In genomic region chr10:6202098-6202683, GRCh38 we compare ENCODE assay signal across 8 cellular contexts. TPM values are rescaled to one million over a fixed set of nuclear protein-coding genes. Genes with fewer than 3 reads are reported as not detected.
A peak's percentile ranks its signal among the peaks of the same experiment; 100 is the strongest.
DNase-seq lines count a peak whose midpoint lies in the region; ATAC-seq and TF ChIP-seq lines count a peak whose summit lies in the region.

No MANE protein-coding gene starts in this region.

- H3K36me3 Mint-ChIP-seq in endothelial cell (ENCODE audit: low read depth, unreplicated experiment), result peaks cover 4% of the 10 kb centered on the region

- H3K27ac ChIP-seq in OCI-LY3 (ENCODE audit: low read length), result peak overlapping the region; percentile 71
- peak overlapping the region; percentile 95 for H3K27ac ChIP-seq in neutrophil

- H3K9me3 Mint-ChIP-seq in endothelial cell (ENCODE audit: unreplicated experiment), result no peaks in the 10 kb centered on the region

- peak; percentile 0 for ATAC-seq in GM21515 (IDR thresholded peaks at IDR 0.05; ENCODE audit: unreplicated experiment)
- ATAC-seq in GM18511 (IDR thresholded peaks at IDR 0.05; ENCODE audit: unreplicated experiment), result no peak

- H3K79me2 ChIP-seq in OCI-LY3 (ENCODE audit: low read length), result peaks cover 18% of the 10 kb centered on the region

- peaks cover 20% of the 10 kb centered on the region for H4K20me1 ChIP-seq in OCI-LY3 (ENCODE audit: insufficient read depth, low read length)

- H3K4me3 Mint-ChIP-seq in endothelial cell (ENCODE audit: unreplicated experiment), result peak overlapping the region; percentile 84

- peaks cover 8% of the 10 kb centered on the region for H3K4me1 Mint-ChIP-seq in endothelial cell (ENCODE audit: unreplicated experiment)

- H2AFZ ChIP-seq in OCI-LY3 (ENCODE audit: low read depth, low read length), result no peak overlapping the region

- H3K4me2 ChIP-seq in OCI-LY3 (ENCODE audit: low read length), result peak overlapping the region; percentile 100

- peaks cover 11% of the 10 kb centered on the region for H3K36me3 ChIP-seq in OCI-LY3 (replicated peaks; ENCODE audit: low read depth, low read length)
- H3K36me3 ChIP-seq in neutrophil, result no peaks in the 10 kb centered on the region

- peak overlapping the region; percentile 98 for H3K4me3 ChIP-seq in OCI-LY3 (ENCODE audit: low read length)
- peak overlapping the region; percentile 95 to 100 for H3K4me3 ChIP-seq in neutrophil (ENCODE audit: low read depth in 1 of 2, low read length in 1 of 2)

- DNase-seq in endothelial cell (ENCODE audit: low spot score) (peak; percentile 18), dedifferentiated amniotic fluid mesenchymal stem cell (ENCODE audit: extremely low spot score) (no peak), NCI-H187 treated with DMSO at 0.1 percent for 48 hours (lab: John Stamatoyannopoulos, UW) (no peak), DMS79 (lab: John Stamatoyannopoulos, UW) (no peak)

- H3K9ac ChIP-seq in OCI-LY3 (ENCODE audit: low read length), result peak overlapping the region; percentile 77

- H3K27me3 ChIP-seq in OCI-LY3 (ENCODE audit: low read depth, low read length), result no peaks in the 10 kb centered on the region
- no peaks in the 10 kb centered on the region for H3K27me3 ChIP-seq in neutrophil

- no peaks in the 10 kb centered on the region for H3K9me3 ChIP-seq in OCI-LY3 (ENCODE audit: insufficient read depth, low read length)
- no peaks in the 10 kb centered on the region for H3K9me3 ChIP-seq in neutrophil

- H3K27me3 Mint-ChIP-seq in endothelial cell (ENCODE audit: unreplicated experiment), result peaks cover 6% of the 10 kb centered on the region

- TF ChIP-seq CTCF in OCI-LY3 (IDR thresholded peaks at IDR 0.05; ENCODE audit: low read depth, low read length) (no peak), endothelial cell (IDR thresholded peaks at IDR 0.05; ENCODE audit: unreplicated experiment) (no peak), neutrophil (IDR thresholded peaks at IDR 0.05) (no peak)

- no peak overlapping the region for H3K27ac Mint-ChIP-seq in endothelial cell (ENCODE audit: unreplicated experiment)

- peaks cover 16% of the 10 kb centered on the region for H3K4me1 ChIP-seq in OCI-LY3 (ENCODE audit: low read length)
- peaks cover 65 to 80% of the 10 kb centered on the region in 2 experiments for H3K4me1 ChIP-seq in neutrophil (ENCODE audit: control insufficient read depth in 1 of 2, insufficient read depth in 1 of 2, low read depth in 1 of 2, low read length in 1 of 2)

RNA-seq across cellular contexts. Expression of gene PFKFB3, which starts 0.5 kb away (rescaled TPM):
- 32.3 TPM for total RNA-seq in endothelial cell (ENCODE audit: unreplicated experiment)
